In genomic region chr12:2284321-2284813, GRCh38 we compare ENCODE assay signal across 10 cellular contexts.
DNase-seq lines count a peak whose midpoint lies in the region; TF ChIP-seq lines count a peak whose summit lies in the region.
"Had no signal": no experiment of that assay in that cellular context is flagged by ENCODE, and none has a peak within 500 bp of the region (broad histone marks: within the 10 kb centered on the region; RNA-seq: fewer than 3 reads in every experiment).

No MANE protein-coding gene starts in this region.

- POLR2A ChIA-PET in AG04449 (lab: Yijun Ruan, JAX), result interaction anchor here (0.6 to 1.7 kb wide), 5 partner anchors 19 to 941 kb away, joined by 3 to 11 read pairs (median 4); partner anchors contain the start of gene DCP1B

- TF ChIP-seq CTCF in AG04449 (IDR thresholded peaks at IDR 0.05; ENCODE audit: insufficient read depth, low read length, missing control alignments) (no peak), MM.1S (IDR thresholded peaks at IDR 0.05; ENCODE audit: low read length) (no peak), brain (conservative IDR thresholded peaks at IDR 0.05) (no peak), mesothelial cell of epicardium (IDR thresholded peaks at IDR 0.05; ENCODE audit: unreplicated experiment) (no peak), ovary (IDR thresholded peaks at IDR 0.05) (no peak)

- TF ChIP-seq EP300 in ovary (IDR thresholded peaks at IDR 0.05), result no peak

- no peaks in the 10 kb centered on the region for H3K9me2 ChIP-seq in MM.1S (replicated peaks; ENCODE audit: insufficient read depth, low read length)

- DNase-seq in AG04449 (ENCODE audit: low read depth, low spot score) (peak; percentile 71), MM.1S (no peak), mesothelial cell of epicardium (ENCODE audit: low spot score in 2 of 2, unreplicated experiment in 2 of 2) (no peak), islet precursor cell (no peak), DMS53 treated with DMSO at 0.1 percent for 48 hours (lab: John Stamatoyannopoulos, UW; ENCODE audit: unreplicated experiment) (no peak), ovary (no peak)
- no peak for DNase-seq in activated CD4-positive, alpha-beta T cell treated with anti-CD3 and anti-CD28 coated beads for 1 hour
- DNase-seq: NCI-H524 treated with DMSO at 0.1 percent for 48 hours had no signal

- H3K4me3 Mint-ChIP-seq in brain (peak overlapping the region in 4 of 5 experiments; percentile 8 to 57 (median 40)), mesothelial cell of epicardium (no peak overlapping the region)
- H3K4me3 Mint-ChIP-seq: natural killer cell treated with Interleukin-12 subunit alpha and Interleukin-12 subunit beta and Interleukin-15 and Interleukin-18, amount 100 ng/mL, for 72 hours had no signal

- H3K27me3 ChIP-seq in MM.1S (replicated peaks; ENCODE audit: insufficient read depth, low read length) (no peaks in the 10 kb centered on the region), ovary (no peaks in the 10 kb centered on the region)

- CTCF ChIA-PET in AG04449 (lab: Yijun Ruan, JAX), result interaction anchor here (0.7 to 6.3 kb wide), 18 partner anchors 12 to 345 kb away, joined by 3 to 71 read pairs (median 6); no protein-coding TSS in a partner anchor

- H2AFZ ChIP-seq in MM.1S (ENCODE audit: low read length), result 0 out of 2 replicates have a peak overlapping the region, but pooled peaks have one; percentile 39

- TF ChIP-seq POLR2A in ovary (IDR thresholded peaks at IDR 0.05), result no peak

- H3K4me3 ChIP-seq in AG04449 (ENCODE audit: low read depth, low read length) (peak overlapping the region; percentile 24), MM.1S (ENCODE audit: low read length) (no peak overlapping the region), ovary (no peak overlapping the region)

- H3K27me3 Mint-ChIP-seq in brain (peaks cover 10% of the 10 kb centered on the region), mesothelial cell of epicardium (ENCODE audit: low read depth) (no peaks in the 10 kb centered on the region)

- WGBS in ovary, 3 donors, result 27 to 38% (median 31%) methylated on average over 10 of the region's 10 CpGs

- intact Hi-C loops in ovary (cut with DNase I), result loop anchor here in 1 of 4 donors (10.0 kb wide), 1 partner anchor 230 kb away; the partner anchor contains the start of gene CACNA1C

- H3K27ac ChIP-seq in MM.1S (ENCODE audit: low read length) (no peak overlapping the region), ovary (no peak overlapping the region)

- no peak overlapping the region for H3K4me2 ChIP-seq in MM.1S (ENCODE audit: low read depth, low read length)

- H3K9me3 Mint-ChIP-seq in brain, result peaks cover 0 to 15% (median 12%) of the 10 kb centered on the region in 5 experiments
- H3K9me3 Mint-ChIP-seq in mesothelial cell of epicardium, result peaks cover 16% of the 10 kb centered on the region
- H3K9me3 Mint-ChIP-seq: natural killer cell treated with Interleukin-12 subunit alpha and Interleukin-12 subunit beta and Interleukin-15 and Interleukin-18, amount 100 ng/mL, for 72 hours had no signal

- H3K27ac Mint-ChIP-seq in brain, result peak overlapping the region; percentile 16 to 93 (median 67)
- peak overlapping the region; percentile 85 for H3K27ac Mint-ChIP-seq in mesothelial cell of epicardium
- H3K27ac Mint-ChIP-seq: natural killer cell treated with Interleukin-12 subunit alpha and Interleukin-12 subunit beta and Interleukin-15 and Interleukin-18, amount 100 ng/mL, for 72 hours had no signal

- H3K4me1 ChIP-seq in MM.1S (ENCODE audit: low read length) (no peaks in the 10 kb centered on the region), ovary (ENCODE audit: insufficient read depth) (peaks cover 4% of the 10 kb centered on the region)

- no peaks in the 10 kb centered on the region for H3K79me2 ChIP-seq in MM.1S (ENCODE audit: low read length)

- H3K9me3 ChIP-seq in MM.1S (replicated peaks; ENCODE audit: insufficient read depth, low read length), result no peaks in the 10 kb centered on the region
- no peaks in the 10 kb centered on the region for H3K9me3 ChIP-seq in ovary

- H3K36me3 ChIP-seq in MM.1S (replicated peaks; ENCODE audit: insufficient read depth, low read length), result no peaks in the 10 kb centered on the region
- no peaks in the 10 kb centered on the region for H3K36me3 ChIP-seq in ovary

- H3K4me1 Mint-ChIP-seq in brain, result peaks cover 74% of the 10 kb centered on the region
- H3K4me1 Mint-ChIP-seq in mesothelial cell of epicardium, result peaks cover 57% of the 10 kb centered on the region

- no peaks in the 10 kb centered on the region for H4K20me1 ChIP-seq in MM.1S (ENCODE audit: insufficient read depth, low read length)

- H3K36me3 Mint-ChIP-seq in brain (peaks cover 6% of the 10 kb centered on the region), mesothelial cell of epicardium (peaks cover 4% of the 10 kb centered on the region)
- H3K36me3 Mint-ChIP-seq: natural killer cell treated with Interleukin-12 subunit alpha and Interleukin-12 subunit beta and Interleukin-15 and Interleukin-18, amount 100 ng/mL, for 72 hours had no signal

- H3F3A ChIP-seq in MM.1S (ENCODE audit: insufficient read depth, low read length), result no peaks in the 10 kb centered on the region

- H3K9ac ChIP-seq in MM.1S (ENCODE audit: low read length), result no peak overlapping the region
